27 cellular contexts compared by ENCODE assay signal in the genomic region with DNA sequence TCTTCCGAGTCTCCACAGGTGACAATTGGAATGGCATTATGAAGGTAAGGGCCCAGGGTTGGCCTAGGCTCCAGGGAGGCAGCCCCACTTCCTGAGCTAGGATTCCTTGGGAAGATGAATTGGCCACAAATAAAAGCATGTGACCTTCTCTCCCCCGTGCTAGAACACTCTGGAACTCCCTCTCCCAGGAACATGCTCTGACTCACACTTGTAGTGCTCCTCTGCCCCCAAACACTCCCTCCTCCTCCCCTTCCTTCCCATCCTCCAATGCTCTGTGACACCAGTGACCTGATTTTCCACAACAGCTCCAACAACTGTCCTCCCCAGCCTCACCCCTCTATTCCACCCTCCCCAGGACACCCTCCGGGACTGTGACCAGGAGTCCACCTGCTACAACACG. TPM values are rescaled to one million over a fixed set of nuclear protein-coding genes. Genes with fewer than 3 reads are reported as not detected.
DNase-seq lines count a peak whose midpoint lies in the region; ATAC-seq, FAIRE-seq and TF ChIP-seq lines count a peak whose summit lies in the region.
"Had no signal": no experiment of that assay in that cellular context is flagged by ENCODE, and none has a peak within 500 bp of the region (broad histone marks: within the 10 kb centered on the region; RNA-seq: fewer than 3 reads in every experiment).

No MANE protein-coding gene starts in this region.

- H3K27me3 ChIP-seq in HepG2 (ENCODE audit: control insufficient read depth in 1 of 2, insufficient read depth in 2 of 2, low read length in 2 of 2) (peaks cover 21 to 85% of the 10 kb centered on the region in 2 experiments; a peak in 4 of 5 replicates), right lobe of liver (no peaks in the 10 kb centered on the region), kidney epithelial cell (ENCODE audit: control insufficient read depth, insufficient read depth, low read length) (no peaks in the 10 kb centered on the region)
- H3K27me3 ChIP-seq: adrenal gland, pancreas had no signal

- no peak overlapping the region for H3K4me3 Mint-ChIP-seq in WTC11
- H3K4me3 Mint-ChIP-seq: activated CD4-positive, alpha-beta T cell treated with anti-CD3 and anti-CD28 coated beads, Interleukin-2, amount 10 ng/mL, durations not matched to agents 24 days and 14 days; H9; immature natural killer cell; naive thymus-derived CD4-positive, alpha-beta T cell; stimulated activated naive CD8-positive, alpha-beta T cell treated with anti-CD3 and anti-CD28 coated beads, Interleukin-15, Interleukin-2, amounts not matched to agents 100 ng/mL and 50 ng/mL, for 24 hours had no signal

- CTCF ChIA-PET in HepG2 (lab: Yijun Ruan, JAX; ENCODE audit: low intra/inter-chr PET ratio, low total read pairs), result no interaction called here
- CTCF ChIA-PET in WTC11 (lab: Charles Lee), result interaction anchor here (0.7 to 5.7 kb wide), 5 partner anchors 9 to 139 kb away, joined by 3 to 41 read pairs (median 8); no protein-coding TSS in a partner anchor

- POLR2A ChIA-PET in HepG2 (lab: Yijun Ruan, JAX) (no interaction called here), WTC11 (lab: Charles Lee) (interaction anchor here (1.3 kb wide), 1 partner anchor 58 kb away, joined by 4 read pairs; no protein-coding TSS in a partner anchor)

- H3K4me1 Mint-ChIP-seq in WTC11, result peaks cover 11% of the 10 kb centered on the region

- H3K4me1 ChIP-seq in HepG2 (ENCODE audit: insufficient read depth, low read length), result peaks cover 14% of the 10 kb centered on the region
- H3K4me1 ChIP-seq in right lobe of liver, result no peaks in the 10 kb centered on the region
- H3K4me1 ChIP-seq: pancreas had no signal

- H3K36me3 Mint-ChIP-seq in WTC11, result no peaks in the 10 kb centered on the region
- H3K36me3 Mint-ChIP-seq: immature natural killer cell; naive thymus-derived CD4-positive, alpha-beta T cell had no signal

- DNase-seq in HepG2 (ENCODE audit: low spot score) (no peak), right lobe of liver (no peak), amniotic epithelial cell (ENCODE audit: low read depth) (peak; percentile 88), kidney epithelial cell (ENCODE audit: low read depth) (peak; percentile 25), midbrain (lab: John Stamatoyannopoulos, UW) (no peak), WTC11 (ENCODE audit: low spot score) (no peak), MV-4-11 (lab: John Stamatoyannopoulos, UW) (no peak)
- DNase-seq in activated naive CD4-positive, alpha-beta T cell treated with anti-CD3 and anti-CD28 coated beads, Interleukin-2, amount 50 U/mL, for 16 hours, result no peak
- DNase-seq: 8988T; activated CD4-positive, alpha-beta T cell treated with anti-CD3 and anti-CD28 coated beads, Interleukin-2, amount 10 ng/mL, durations not matched to agents 24 days and 14 days; activated effector memory CD4-positive, alpha-beta T cell treated with anti-CD3 and anti-CD28 coated beads, Interleukin-2, amount 50 U/mL, for 16 hours; central memory CD4-positive, alpha-beta T cell; effector CD8-positive, alpha-beta T cell; esophagus squamous epithelium; H9; immature natural killer cell; naive thymus-derived CD4-positive, alpha-beta T cell; NCI-H1930; NCI-H446 treated with DMSO at 0.1 percent for 48 hours; pancreas; stimulated activated CD4-positive, alpha-beta T cell treated with anti-CD3 and anti-CD28 coated beads, Interleukin-2, amount 100 ng/mL, for 24 hours had no signal

- no peak for FAIRE-seq in HepG2 (lab: Jason Lieb, UNC)
- FAIRE-seq: G401.6, GM19239, pancreas had no signal

- no peak for TF ChIP-seq POLR2A in HepG2 (IDR thresholded peaks at IDR 0.05; ENCODE audit: insufficient read depth in 1 of 2, low read depth in 2 of 2, low read length in 2 of 2)
- no peak for TF ChIP-seq POLR2A in right lobe of liver (IDR thresholded peaks at IDR 0.05)

- TF ChIP-seq EP300 in HepG2 (IDR thresholded peaks at IDR 0.05; ENCODE audit: low read depth in 2 of 2, low read length in 2 of 2) (no peak), HepG2 (CRISPR knock-in tag; IDR thresholded peaks at IDR 0.05; ENCODE audit: borderline replicate concordance) (no peak)

- no peaks in the 10 kb centered on the region for H3K9me3 ChIP-seq in HepG2 (ENCODE audit: low read length)
- H3K9me3 ChIP-seq in right lobe of liver, result no peaks in the 10 kb centered on the region
- H3K9me3 ChIP-seq: adrenal gland, esophagus squamous epithelium, pancreas, tibial nerve had no signal

- H3K4me3 ChIP-seq in HepG2 (replicated peaks in 1 of 3; ENCODE audit: insufficient read depth in 1 of 3, low read depth in 2 of 3, low read length in 3 of 3) (no peak overlapping the region), right lobe of liver (no peak overlapping the region), kidney epithelial cell (ENCODE audit: low read depth, low read length) (no peak overlapping the region)
- H3K4me3 ChIP-seq: adrenal gland, esophagus squamous epithelium, pancreas, tibial nerve had no signal

- H3K9me3 Mint-ChIP-seq in WTC11, result no peaks in the 10 kb centered on the region
- H3K9me3 Mint-ChIP-seq: activated CD4-positive, alpha-beta T cell treated with anti-CD3 and anti-CD28 coated beads, Interleukin-2, amount 10 ng/mL, durations not matched to agents 24 days and 14 days; H9; naive thymus-derived CD4-positive, alpha-beta T cell; stimulated activated naive CD8-positive, alpha-beta T cell treated with anti-CD3 and anti-CD28 coated beads, Interleukin-15, Interleukin-2, amounts not matched to agents 100 ng/mL and 50 ng/mL, for 24 hours had no signal

- H3K9ac ChIP-seq in HepG2 (ENCODE audit: insufficient read depth, low read depth, low read length), result no peak overlapping the region

- TF ChIP-seq RAD21 in HepG2 (CRISPR knock-in tag; IDR thresholded peaks at IDR 0.05), result no peak

- H3K4me2 ChIP-seq in HepG2 (ENCODE audit: low read depth, low read length), result no peak overlapping the region

- no peaks in the 10 kb centered on the region for H3K36me3 ChIP-seq in HepG2 (replicated peaks in 1 of 2; ENCODE audit: control insufficient read depth in 1 of 2, insufficient read depth in 2 of 2, low read length in 2 of 2)
- no peaks in the 10 kb centered on the region for H3K36me3 ChIP-seq in right lobe of liver
- H3K36me3 ChIP-seq in kidney epithelial cell (ENCODE audit: control insufficient read depth, insufficient read depth, low read length), result no peaks in the 10 kb centered on the region
- H3K36me3 ChIP-seq: adrenal gland, esophagus squamous epithelium, pancreas, tibial nerve had no signal

- H3K27ac ChIP-seq in HepG2 (ENCODE audit: extremely low read length, insufficient read depth, low read length), result no peak overlapping the region
- no peak overlapping the region for H3K27ac ChIP-seq in right lobe of liver
- H3K27ac ChIP-seq: C4-2B, esophagus squamous epithelium, pancreas, tibial nerve had no signal

- no TSS peak for BruUV-seq in HepG2 (replicated peaks; lab: Mats Ljungman, UMichigan)

- intact Hi-C loops in HepG2 (cut with micrococcal nuclease; ENCODE audit: unreplicated experiment), result no loop called here
- intact Hi-C loops in right lobe of liver (cut with DNase I), result loop anchor here (5.0 kb wide), 2 partner anchors 51 to 66 kb away; no protein-coding TSS in a partner anchor

- H4K20me1 ChIP-seq in HepG2 (ENCODE audit: insufficient read depth, low read length), result no peaks in the 10 kb centered on the region

- H3K27ac Mint-ChIP-seq in WTC11, result no peak overlapping the region
- H3K27ac Mint-ChIP-seq: activated CD4-positive, alpha-beta T cell treated with anti-CD3 and anti-CD28 coated beads, Interleukin-2, amount 10 ng/mL, durations not matched to agents 24 days and 14 days; H9; immature natural killer cell; naive thymus-derived CD4-positive, alpha-beta T cell; stimulated activated naive CD8-positive, alpha-beta T cell treated with anti-CD3 and anti-CD28 coated beads, Interleukin-15, Interleukin-2, amounts not matched to agents 100 ng/mL and 50 ng/mL, for 24 hours had no signal

- H3K27me3 Mint-ChIP-seq in WTC11 (ENCODE audit: low read depth), result peaks cover 4% of the 10 kb centered on the region

- no peak for ATAC-seq in HepG2
- ATAC-seq in right lobe of liver, result no peak
- no peak for ATAC-seq in WTC11

- no peak overlapping the region for H2AFZ ChIP-seq in HepG2 (ENCODE audit: low read length)

- in situ Hi-C loops in HepG2 (cut with HindIII; ENCODE audit: extremely low pct_ligation_motif_present, low pct_unique_long_range_greater_than_20kb), result no loop called here

- TF ChIP-seq CTCF in HepG2 (CRISPR knock-in tag; IDR thresholded peaks at IDR 0.05) (no peak), right lobe of liver (IDR thresholded peaks at IDR 0.05) (no peak), kidney epithelial cell (IDR thresholded peaks at IDR 0.05; ENCODE audit: insufficient read depth, low read length, poor library complexity, severe bottlenecking) (no peak), WTC11 (IDR thresholded peaks at IDR 0.05) (no peak)

- 26% methylated on average over 4 of the region's 4 CpGs for WGBS in HepG2 (ENCODE audit: low lambda C conversion rate)
- WGBS in right lobe of liver (ENCODE audit: insufficient coverage, low coverage, low lambda C conversion rate, missing lambda C conversion rate), result 100% methylated on average over 1 of the region's 4 CpGs

- H3K79me2 ChIP-seq in HepG2 (ENCODE audit: insufficient read depth, low read length), result no peaks in the 10 kb centered on the region

RNA-seq across cellular contexts. Expression of a gene that starts 16.4 kb away (rescaled TPM):
- total RNA-seq in HepG2 (2016; rRNA removed; fragmentation: Illumina TruSeq; extraction: Trizol) (18.0 and 25.2 TPM in 2 replicates), right lobe of liver (100 to 1,000 TPM; 146 to 286 (median 178) TPM), kidney epithelial cell (0.82 and 1.3 TPM in 2 replicates), WTC11 (2021) (0.92 to 2.6 TPM (median 0.99 TPM) in 3 replicates)
- total RNA-seq in HepG2 (2016; cell fraction: cytosol; rRNA removed; fragmentation: Illumina TruSeq; extraction: Trizol; ENCODE audit: low read depth), result 13.3 and 13.8 TPM in 2 replicates
- total RNA-seq in HepG2 (2016; cell fraction: insoluble cytoplasmic fraction; rRNA removed; fragmentation: Illumina TruSeq; extraction: Trizol), result 14.4 and 28.1 TPM in 2 replicates
- 23.1 and 25.2 TPM in 2 replicates for total RNA-seq in HepG2 (2016; cell fraction: membrane; rRNA removed; fragmentation: Illumina TruSeq; extraction: Trizol)
- 38.6 and 38.7 TPM in 2 replicates for total RNA-seq in HepG2 (2016; cell fraction: nucleus; rRNA removed; fragmentation: Illumina TruSeq; extraction: Trizol)
- polyA plus RNA-seq in HepG2 (2011; rRNA removed), result 50.5 and 50.7 TPM in 2 replicates
- 19.0 and 24.0 TPM in 2 replicates for polyA plus RNA-seq in HepG2 (2011; cell fraction: cytosol; rRNA removed)
- polyA plus RNA-seq in HepG2 (2011; cell fraction: nucleus; rRNA removed), result 331 and 391 TPM in 2 replicates
- 15.7 and 38.4 TPM in 2 replicates for polyA plus RNA-seq in HepG2 (2012)
- 15.1 and 15.9 TPM in 2 replicates for polyA plus RNA-seq in HepG2 (2016; cell fraction: cytosol; fragmentation: Illumina TruSeq; extraction: Trizol; ENCODE audit: low read depth)
- 17.3 and 21.5 TPM in 2 replicates for polyA plus RNA-seq in HepG2 (2016; cell fraction: insoluble cytoplasmic fraction; fragmentation: Illumina TruSeq; extraction: Trizol; ENCODE audit: low read depth)
- polyA plus RNA-seq in HepG2 (2016; cell fraction: membrane; fragmentation: Illumina TruSeq; extraction: Trizol; ENCODE audit: low read depth), result 23.7 and 24.5 TPM in 2 replicates
- polyA plus RNA-seq in HepG2 (2016; cell fraction: nucleus; fragmentation: Illumina TruSeq; extraction: Trizol; ENCODE audit: insufficient read depth, low read depth), result 84.3 and 87.4 TPM in 2 replicates
- polyA minus RNA-seq in HepG2 (2011; rRNA and poly(A)+ RNA removed; ENCODE audit: low replicate concordance), result 73.4 and 78.1 TPM in 2 replicates
- polyA minus RNA-seq in HepG2 (2011; cell fraction: cytosol; rRNA and poly(A)+ RNA removed), result 10.9 and 17.8 TPM in 2 replicates
- 61.9 and 63.1 TPM in 2 replicates for polyA minus RNA-seq in HepG2 (2011; cell fraction: nucleus; rRNA and poly(A)+ RNA removed)
- total RNA-seq: activated CD4-positive, alpha-beta T cell treated with anti-CD3 and anti-CD28 coated beads, Interleukin-2, amount 10 ng/mL, durations not matched to agents 24 days and 14 days had no signal
- polyA plus RNA-seq: naive thymus-derived CD4-positive, alpha-beta T cell had no signal

RNA-seq across cellular contexts. Expression of a gene that starts 57.8 kb away (rescaled TPM):
- 0.02 TPM in 1 of 2 replicates, not detected in the other for total RNA-seq in HepG2 (2016; rRNA removed; fragmentation: Illumina TruSeq; extraction: Trizol)
- total RNA-seq in HepG2 (2016; cell fraction: cytosol; rRNA removed; fragmentation: Illumina TruSeq; extraction: Trizol; ENCODE audit: low read depth), result not detected in 2 replicates
- total RNA-seq in HepG2 (2016; cell fraction: insoluble cytoplasmic fraction; rRNA removed; fragmentation: Illumina TruSeq; extraction: Trizol), result not detected in 2 replicates
- total RNA-seq in HepG2 (2016; cell fraction: membrane; rRNA removed; fragmentation: Illumina TruSeq; extraction: Trizol), result not detected in 2 replicates
- not detected in 2 replicates for total RNA-seq in HepG2 (2016; cell fraction: nucleus; rRNA removed; fragmentation: Illumina TruSeq; extraction: Trizol)
- 0.01 TPM in 1 of 2 replicates, not detected in the other for polyA plus RNA-seq in HepG2 (2011; rRNA removed)
- 0.01 TPM in 1 of 2 replicates, not detected in the other for polyA plus RNA-seq in HepG2 (2011; cell fraction: cytosol; rRNA removed)
- polyA plus RNA-seq in HepG2 (2011; cell fraction: nucleus; rRNA removed), result 0.02 and 0.08 TPM in 2 replicates
- polyA plus RNA-seq in HepG2 (2012), result not detected in 2 replicates
- not detected in 2 replicates for polyA plus RNA-seq in HepG2 (2016; cell fraction: cytosol; fragmentation: Illumina TruSeq; extraction: Trizol; ENCODE audit: low read depth)
- polyA plus RNA-seq in HepG2 (2016; cell fraction: insoluble cytoplasmic fraction; fragmentation: Illumina TruSeq; extraction: Trizol; ENCODE audit: low read depth), result not detected in 2 replicates
- not detected in 2 replicates for polyA plus RNA-seq in HepG2 (2016; cell fraction: membrane; fragmentation: Illumina TruSeq; extraction: Trizol; ENCODE audit: low read depth)
- polyA plus RNA-seq in HepG2 (2016; cell fraction: nucleus; fragmentation: Illumina TruSeq; extraction: Trizol; ENCODE audit: insufficient read depth, low read depth), result not detected in 2 replicates
- polyA minus RNA-seq in HepG2 (2011; rRNA and poly(A)+ RNA removed; ENCODE audit: low replicate concordance), result not detected in 2 replicates
- not detected in 2 replicates for polyA minus RNA-seq in HepG2 (2011; cell fraction: cytosol; rRNA and poly(A)+ RNA removed)
- not detected in 2 replicates for polyA minus RNA-seq in HepG2 (2011; cell fraction: nucleus; rRNA and poly(A)+ RNA removed)
- total RNA-seq in right lobe of liver, result not detected
- 0.07 TPM in 1 of 2 replicates, not detected in the other for total RNA-seq in kidney epithelial cell
- total RNA-seq in WTC11 (2021), result 5.4 to 6.7 TPM (median 6.2 TPM) in 3 replicates
- total RNA-seq: naive thymus-derived CD4-positive, alpha-beta T cell had no signal
- polyA plus RNA-seq: immature natural killer cell; naive thymus-derived CD4-positive, alpha-beta T cell had no signal

Comparison
In these comparisons a context has a peak if more than half of its experiments do, and no peak if none do; other contexts are left out.
1. DNase-seq: peak in amniotic epithelial cell (single experiment) and kidney epithelial cell (single experiment); none in HepG2 (single experiment), right lobe of liver (0 of 3), midbrain (single experiment), WTC11 (single experiment), MV-4-11 (single experiment) and activated naive CD4-positive, alpha-beta T cell treated with anti-CD3 and anti-CD28 coated beads, Interleukin-2, amount 50 U/mL, for 16 hours (single experiment).